1 cellular context compared by ENCODE assay signal in the genomic region with DNA sequence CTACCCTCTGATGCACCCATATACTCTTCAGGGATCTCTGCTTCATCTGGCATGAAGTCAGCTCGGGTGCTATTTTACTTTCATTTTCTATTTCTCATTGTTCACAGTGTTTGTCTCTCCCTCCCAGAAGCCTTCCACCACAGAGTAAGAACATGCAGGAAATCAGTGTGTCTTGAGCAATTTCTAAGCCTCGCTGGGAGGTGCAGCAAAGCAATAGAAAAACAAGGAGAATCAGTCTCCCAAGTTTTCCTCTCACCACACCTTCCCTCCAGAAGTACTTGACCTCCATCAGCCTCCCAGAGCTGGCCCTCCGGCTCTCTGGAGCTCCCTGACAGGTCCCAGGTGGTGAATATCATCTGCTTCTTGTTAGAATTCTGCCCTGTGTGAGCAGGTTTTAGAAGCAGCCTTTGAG.
TF ChIP-seq lines count a peak whose summit lies in the region.

No MANE protein-coding gene starts in this region.

TF ChIP-seq in WTC11, 78 proteins besides CTCF, POLR2A, EP300 and RAD21 (continued from another document):
- TF ChIP-seq, protein P1, sequence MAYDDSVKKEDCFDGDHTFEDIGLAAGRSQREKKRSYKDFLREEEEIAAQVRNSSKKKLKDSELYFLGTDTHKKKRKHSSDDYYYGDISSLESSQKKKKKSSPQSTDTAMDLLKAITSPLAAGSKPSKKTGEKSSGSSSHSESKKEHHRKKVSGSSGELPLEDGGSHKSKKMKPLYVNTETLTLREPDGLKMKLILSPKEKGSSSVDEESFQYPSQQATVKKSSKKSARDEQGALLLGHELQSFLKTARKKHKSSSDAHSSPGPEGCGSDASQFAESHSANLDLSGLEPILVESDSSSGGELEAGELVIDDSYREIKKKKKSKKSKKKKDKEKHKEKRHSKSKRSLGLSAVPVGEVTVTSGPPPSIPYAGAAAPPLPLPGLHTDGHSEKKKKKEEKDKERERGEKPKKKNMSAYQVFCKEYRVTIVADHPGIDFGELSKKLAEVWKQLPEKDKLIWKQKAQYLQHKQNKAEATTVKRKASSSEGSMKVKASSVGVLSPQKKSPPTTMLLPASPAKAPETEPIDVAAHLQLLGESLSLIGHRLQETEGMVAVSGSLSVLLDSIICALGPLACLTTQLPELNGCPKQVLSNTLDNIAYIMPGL (CRISPR knock-in tag; IDR thresholded peaks at IDR 0.05) = no peak
- TF ChIP-seq TEAD4 (CRISPR knock-in tag; IDR thresholded peaks at IDR 0.05) (no peak), JUN (CRISPR knock-in tag; IDR thresholded peaks at IDR 0.05) (no peak), NR1H2 (CRISPR knock-in tag; IDR thresholded peaks at IDR 0.05) (no peak), NR3C1 (CRISPR knock-in tag; conservative IDR thresholded peaks at IDR 0.05; ENCODE audit: low read depth) (no peak), NFATC4 (CRISPR knock-in tag; IDR thresholded peaks at IDR 0.05) (no peak), JAZF1 (CRISPR knock-in tag; IDR thresholded peaks at IDR 0.05) (no peak), ZNF138 (CRISPR knock-in tag; conservative IDR thresholded peaks at IDR 0.05) (no peak)
- TF ChIP-seq, protein P2, sequence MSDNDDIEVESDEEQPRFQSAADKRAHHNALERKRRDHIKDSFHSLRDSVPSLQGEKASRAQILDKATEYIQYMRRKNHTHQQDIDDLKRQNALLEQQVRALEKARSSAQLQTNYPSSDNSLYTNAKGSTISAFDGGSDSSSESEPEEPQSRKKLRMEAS (CRISPR knock-in tag; IDR thresholded peaks at IDR 0.05) = no peak
